Comparison of ENCODE assay signal across 1 cellular context in the genomic region with DNA sequence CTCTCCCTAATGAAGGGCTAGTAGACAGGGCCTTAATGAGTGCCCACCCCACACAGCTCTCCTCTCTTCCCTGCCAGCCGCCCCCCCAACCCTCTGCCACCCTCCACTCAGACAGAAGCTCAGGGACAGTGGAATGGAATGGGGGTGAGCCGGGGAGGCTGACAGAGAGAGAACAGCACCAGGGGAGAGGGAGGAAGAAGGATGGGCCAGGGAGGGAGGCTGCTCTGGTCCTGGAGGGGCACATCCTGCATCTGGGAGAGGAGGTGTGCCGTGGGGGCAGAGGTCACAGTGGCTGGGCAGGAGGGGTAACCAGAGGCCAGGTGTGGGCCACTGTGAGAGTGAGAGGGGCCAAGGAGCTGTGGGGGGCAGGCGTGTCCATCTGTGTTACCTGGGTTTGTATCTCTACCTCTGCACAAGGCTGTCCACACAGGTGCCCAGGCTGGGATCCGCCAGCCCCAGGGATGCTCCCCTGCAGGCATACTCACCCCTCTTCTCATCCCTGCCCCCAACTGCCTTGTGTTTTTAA.
TF ChIP-seq lines count a peak whose summit lies in the region.

No MANE protein-coding gene starts in this region.

TF ChIP-seq in endothelial cell of umbilical vein, 7 proteins besides CTCF, POLR2A, EP300 and RAD21:
- TF ChIP-seq JUN (IDR thresholded peaks at IDR 0.05; ENCODE audit: borderline replicate concordance, insufficient read depth, insufficient read length, low read depth) (no peak), GATA2 (IDR thresholded peaks at IDR 0.05; ENCODE audit: insufficient read depth, insufficient read length, low read depth, low read length) (no peak), MYC (IDR thresholded peaks at IDR 0.05; ENCODE audit: low read depth, low read length) (no peak), POLR2AphosphoS5 (IDR thresholded peaks at IDR 0.05; ENCODE audit: insufficient read depth, low read depth, low read length) (no peak), MAX (IDR thresholded peaks at IDR 0.05; ENCODE audit: insufficient read depth, insufficient read length) (no peak), FOS (IDR thresholded peaks at IDR 0.05; ENCODE audit: borderline replicate concordance, insufficient read depth, low read length) (no peak), EZH2 (IDR thresholded peaks at IDR 0.05; ENCODE audit: borderline replicate concordance, low read depth, low read length, severe bottlenecking) (no peak)
TF ChIP-seq in endothelial cell of umbilical vein: peak in this region for 0.
